ENCODE assay signal across 20 cellular contexts in the genomic region with DNA sequence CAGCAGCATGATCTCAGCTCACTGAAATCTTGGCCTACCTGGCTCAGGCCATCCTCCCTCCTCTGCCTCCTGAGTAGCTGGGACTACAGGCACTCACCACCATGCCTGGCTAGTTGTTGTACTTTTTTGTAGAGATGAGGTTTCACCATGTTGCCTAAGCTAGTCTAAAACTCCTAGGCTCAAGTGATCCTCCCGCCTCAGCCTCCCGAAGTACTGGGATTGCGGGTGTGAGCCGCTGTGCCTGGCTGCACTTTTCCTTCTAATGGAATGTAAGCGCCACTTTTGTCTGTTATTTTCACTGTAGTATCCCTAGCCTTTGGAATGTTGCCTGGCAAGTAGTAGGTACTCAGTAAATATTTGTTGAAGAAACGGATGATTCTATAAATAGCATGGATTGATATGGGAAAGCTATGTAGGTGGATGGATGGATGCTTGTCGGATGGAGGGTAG. TPM values are rescaled to one million over a fixed set of nuclear protein-coding genes. Genes with fewer than 3 reads are reported as not detected.
DNase-seq lines count a peak whose midpoint lies in the region; ATAC-seq, FAIRE-seq and TF ChIP-seq lines count a peak whose summit lies in the region.
"Had no signal": no experiment of that assay in that cellular context is flagged by ENCODE, and none has a peak within 500 bp of the region (broad histone marks: within the 10 kb centered on the region; RNA-seq: fewer than 3 reads in every experiment).

No MANE protein-coding gene starts in this region.

- H3K4me3 ChIP-seq in Caco-2 (ENCODE audit: low read depth, low read length): no peak overlapping the region
- no peak overlapping the region for H3K4me3 ChIP-seq in LNCaP clone FGC (ENCODE audit: low read depth, low read length)
- H3K4me3 ChIP-seq in bronchial epithelial cell (ENCODE audit: low read depth, low read length): no peak overlapping the region
- H3K4me3 ChIP-seq in lung: no peak overlapping the region
- H3K4me3 ChIP-seq: gastroesophageal sphincter, ovary, vagina had no signal

- peak overlapping the region in 1 of 2 donors; percentile 76 for H3K27ac ChIP-seq in lung (ENCODE audit: low read depth in 1 of 2, low read length in 1 of 2)
- H3K27ac ChIP-seq: gastroesophageal sphincter, ovary, vagina had no signal

- WGBS in lung, 2 donors: 55 to 80% methylated on average over 7 of the region's 7 CpGs

- CTCF ChIA-PET in Caco-2 (lab: Charles Lee): interaction anchor here (1.1 to 2.2 kb wide), 4 partner anchors 10 to 62 kb away, joined by 3 to 16 read pairs (median 5); no protein-coding TSS in a partner anchor

- H3K36me3 ChIP-seq in Caco-2 (ENCODE audit: control insufficient read depth, insufficient read depth, low read length) (no peaks in the 10 kb centered on the region), bronchial epithelial cell (ENCODE audit: control insufficient read depth, insufficient read depth, low read length) (no peaks in the 10 kb centered on the region), lung (ENCODE audit: control insufficient read depth in 2 of 2, insufficient read depth in 2 of 2, low read length in 2 of 2) (no peaks in the 10 kb centered on the region)
- H3K36me3 ChIP-seq: gastroesophageal sphincter, ovary, vagina had no signal

- POLR2A ChIA-PET in Caco-2 (lab: Charles Lee): interaction anchor here (0.6 to 4.0 kb wide), 4 partner anchors 11 to 38 kb away, joined by 4 to 75 read pairs (median 7); a partner anchor contains a TSS

- H3K36me3 Mint-ChIP-seq in Caco-2 (ENCODE audit: insufficient read depth, unreplicated experiment) (peaks cover 35% of the 10 kb centered on the region), osteocyte (ENCODE audit: unreplicated experiment) (no peaks in the 10 kb centered on the region)
- H3K36me3 Mint-ChIP-seq in activated T-cell treated with anti-CD3 and anti-CD28 coated beads, Interleukin-2, amount 50 U/mL, for 4 hours (ENCODE audit: insufficient read depth): no peaks in the 10 kb centered on the region

- H3K9me3 Mint-ChIP-seq in Caco-2 (ENCODE audit: unreplicated experiment): no peaks in the 10 kb centered on the region
- no peaks in the 10 kb centered on the region for H3K9me3 Mint-ChIP-seq in osteocyte (ENCODE audit: unreplicated experiment)
- no peaks in the 10 kb centered on the region for H3K9me3 Mint-ChIP-seq in activated T-cell treated with anti-CD3 and anti-CD28 coated beads, Interleukin-2, amount 50 U/mL, for 4 hours
- H3K9me3 Mint-ChIP-seq: central memory CD8-positive, alpha-beta T cell; immature natural killer cell; T-helper 1 cell treated with Interleukin-12 subunit alpha and Interleukin-12 subunit beta and Interleukin-4 antibody, amounts not matched to agents 30 μg/mL and 1 μg/mL, for 36 hours had no signal

- H3K27ac Mint-ChIP-seq in Caco-2 (ENCODE audit: unreplicated experiment) (peak overlapping the region; percentile 99), osteocyte (ENCODE audit: unreplicated experiment) (no peak overlapping the region)
- H3K27ac Mint-ChIP-seq: B cell had no signal

- no TSS peak for BruUV-seq in Caco-2 (replicated peaks; lab: Mats Ljungman, UMichigan)

- H3K4me1 Mint-ChIP-seq in Caco-2 (ENCODE audit: low read depth, unreplicated experiment): peaks cover 73% of the 10 kb centered on the region
- peaks cover 19% of the 10 kb centered on the region for H3K4me1 Mint-ChIP-seq in osteocyte (ENCODE audit: unreplicated experiment)
- H3K4me1 Mint-ChIP-seq in activated T-cell treated with anti-CD3 and anti-CD28 coated beads, Interleukin-2, amount 50 U/mL, for 4 hours (ENCODE audit: low read depth): peaks cover 27% of the 10 kb centered on the region
- H3K4me1 Mint-ChIP-seq: B cell; central memory CD8-positive, alpha-beta T cell had no signal

- no peak for ATAC-seq in lung (ENCODE audit: insufficient read depth, low FRiP score)
- ATAC-seq in activated T-cell treated with anti-CD3 and anti-CD28 coated beads, Interleukin-2, amount 50 U/mL, for 4 hours: no peak
- ATAC-seq: gastroesophageal sphincter had no signal

- FAIRE-seq in bronchial epithelial cell (lab: Jason Lieb, UNC): no peak
- FAIRE-seq: endometrium had no signal

- H3K9me3 ChIP-seq in Caco-2: no peaks in the 10 kb centered on the region
- no peaks in the 10 kb centered on the region for H3K9me3 ChIP-seq in lung (ENCODE audit: control insufficient read depth in 2 of 2, insufficient read depth in 1 of 2, low read length in 1 of 2)
- H3K9me3 ChIP-seq: gastroesophageal sphincter, ovary, vagina had no signal

- no peak for TF ChIP-seq CTCF in Caco-2 (IDR thresholded peaks at IDR 0.05; ENCODE audit: insufficient read depth in 1 of 2, low read depth in 1 of 2, low read length in 1 of 2, severe bottlenecking in 1 of 2, unreplicated experiment in 1 of 2)
- no peak for TF ChIP-seq CTCF in LNCaP clone FGC (IDR thresholded peaks at IDR 0.05; ENCODE audit: control insufficient read depth, extremely low read depth, insufficient read depth)
- TF ChIP-seq CTCF in bronchial epithelial cell (IDR thresholded peaks at IDR 0.05; ENCODE audit: insufficient read depth, low read length, severe bottlenecking): no peak
- no peak for TF ChIP-seq CTCF in lung (IDR thresholded peaks at IDR 0.05; ENCODE audit: control extremely low read depth, extremely low read depth)
- TF ChIP-seq CTCF in osteocyte (IDR thresholded peaks at IDR 0.05): no peak

- H3K27me3 ChIP-seq in Caco-2 (replicated peaks; ENCODE audit: control insufficient read depth, insufficient read depth, low read length) (no peaks in the 10 kb centered on the region), bronchial epithelial cell (ENCODE audit: control insufficient read depth, insufficient read depth, low read length) (no peaks in the 10 kb centered on the region), lung (ENCODE audit: control insufficient read depth, insufficient read depth) (no peaks in the 10 kb centered on the region)
- H3K27me3 ChIP-seq: ovary, vagina had no signal

- H3K4me3 Mint-ChIP-seq in Caco-2 (ENCODE audit: unreplicated experiment) (peak overlapping the region; percentile 59), osteocyte (ENCODE audit: unreplicated experiment) (no peak overlapping the region)
- H3K4me3 Mint-ChIP-seq in activated T-cell treated with anti-CD3 and anti-CD28 coated beads, Interleukin-2, amount 50 U/mL, for 4 hours: no peak overlapping the region
- H3K4me3 Mint-ChIP-seq: B cell; central memory CD8-positive, alpha-beta T cell; immature natural killer cell; T-helper 1 cell treated with Interleukin-12 subunit alpha and Interleukin-12 subunit beta and Interleukin-4 antibody, amounts not matched to agents 30 μg/mL and 1 μg/mL, for 36 hours had no signal

- DNase-seq in Caco-2 (peak; percentile 85), LNCaP clone FGC (ENCODE audit: low read depth) (peak; percentile 79), bronchial epithelial cell (ENCODE audit: low read depth) (peak; percentile 71), lung (ENCODE audit: low spot score) (peak; percentile 50), osteocyte (ENCODE audit: extremely low spot score, unreplicated experiment) (no peak), NCI-H82 (lab: John Stamatoyannopoulos, UW) (no peak)
- DNase-seq in stimulated activated CD4-positive, alpha-beta T cell treated with anti-CD3 and anti-CD28 coated beads, Interleukin-4, amount 100 ng/mL, for 1 hour: no peak
- no peak for DNase-seq in activated T-cell treated with anti-CD3 and anti-CD28 coated beads, Interleukin-2, amount 50 U/mL, for 4 hours
- DNase-seq: activated CD4-positive, alpha-beta T cell treated with anti-CD3 and anti-CD28 coated beads for 1 hour; DMS79; immature natural killer cell; NCI-H1105; ovary; stimulated activated naive CD4-positive, alpha-beta T cell treated with Interleukin-2 at 50 U/mL for 16 hours had no signal

- H3K4me1 ChIP-seq in Caco-2: peaks cover 84% of the 10 kb centered on the region
- H3K4me1 ChIP-seq in lung (ENCODE audit: control insufficient read depth in 2 of 2, insufficient read depth in 2 of 2, low read length in 2 of 2): peaks cover 0 to 27% of the 10 kb centered on the region in 2 donors

- H3K27me3 Mint-ChIP-seq in Caco-2 (ENCODE audit: insufficient read depth, unreplicated experiment) (no peaks in the 10 kb centered on the region), osteocyte (ENCODE audit: unreplicated experiment) (no peaks in the 10 kb centered on the region)
- H3K27me3 Mint-ChIP-seq in activated T-cell treated with anti-CD3 and anti-CD28 coated beads, Interleukin-2, amount 50 U/mL, for 4 hours (ENCODE audit: low read depth): peaks cover 2% of the 10 kb centered on the region

- intact Hi-C loops in Caco-2 (cut with micrococcal nuclease; ENCODE audit: unreplicated experiment): loop anchor here (1.0 to 2.0 kb wide), 3 partner anchors 10 to 32 kb away; a partner anchor contains a TSS

RNA-seq across cellular contexts. Expression of a gene that starts 10.4 kb away (rescaled TPM):
- total RNA-seq in Caco-2 (2022): 113 and 132 TPM in 2 replicates
- total RNA-seq in bronchial epithelial cell: 432 and 548 TPM in 2 replicates
- 10 to 100 TPM in 1 of 2 donors, 1 to 10 TPM in 1; 7.6 to 39.4 TPM for total RNA-seq in lung
- polyA plus RNA-seq in lung: 10 to 100 TPM; 29.9 to 36.5 TPM
- 49.1 and 62.6 TPM in 2 replicates for total RNA-seq in osteocyte
- total RNA-seq in activated T-cell treated with anti-CD3 and anti-CD28 coated beads, Interleukin-2, amount 50 U/mL, for 4 hours: 10 to 100 TPM; 34.6 to 45.2 (median 37.0) TPM

RNA-seq across cellular contexts. Expression of a gene that starts 23.3 kb away (rescaled TPM):
- total RNA-seq in Caco-2 (2022): 24.6 and 27.5 TPM in 2 replicates
- total RNA-seq in bronchial epithelial cell: 2.1 and 4.4 TPM in 2 replicates
- 10 to 100 TPM; 15.3 to 43.7 TPM for total RNA-seq in lung
- polyA plus RNA-seq in lung: 10 to 100 TPM; 22.5 to 34.7 TPM
- 47.3 and 57.7 TPM in 2 replicates for total RNA-seq in osteocyte
- total RNA-seq in activated T-cell treated with anti-CD3 and anti-CD28 coated beads, Interleukin-2, amount 50 U/mL, for 4 hours: 1 to 10 TPM; 2.7 to 3.2 (median 2.8) TPM

RNA-seq across cellular contexts. Expression of a gene that starts 37.9 kb away (rescaled TPM):
- total RNA-seq in Caco-2 (2022) (103 and 111 TPM in 2 replicates), bronchial epithelial cell (178 and 202 TPM in 2 replicates), lung (100 to 1,000 TPM in 1 of 2 donors, 10 to 100 TPM in 1; 58.3 to 102 TPM), osteocyte (103 and 119 TPM in 2 replicates)
- polyA plus RNA-seq in lung: 100 to 1,000 TPM in 1 of 2 donors, 10 to 100 TPM in 1; 95.9 to 108 TPM
- 100 to 1,000 TPM in 2 of 3 donors, 10 to 100 TPM in 1; 87.1 to 104 (median 103) TPM for total RNA-seq in activated T-cell treated with anti-CD3 and anti-CD28 coated beads, Interleukin-2, amount 50 U/mL, for 4 hours

RNA-seq across cellular contexts. Expression of a gene that starts 44.8 kb away (rescaled TPM):
- total RNA-seq in Caco-2 (2022) (13.9 and 14.7 TPM in 2 replicates), bronchial epithelial cell (0.90 and 3.4 TPM in 2 replicates), lung (10 to 100 TPM in 1 of 2 donors, 1 to 10 TPM in 1; 6.8 to 15.9 TPM), osteocyte (30.8 and 31.7 TPM in 2 replicates)
- polyA plus RNA-seq in lung: 1 to 10 TPM; 2.7 to 4.1 TPM
- 1 to 10 TPM; 3.9 to 8.5 (median 6.4) TPM for total RNA-seq in activated T-cell treated with anti-CD3 and anti-CD28 coated beads, Interleukin-2, amount 50 U/mL, for 4 hours

Comparison
In these comparisons a context has a peak if more than half of its experiments do, and no peak if none do; other contexts are left out.
1. DNase-seq: peak in Caco-2 (2 of 2), LNCaP clone FGC (single experiment), bronchial epithelial cell (single experiment) and lung (single experiment); none in stimulated activated CD4-positive, alpha-beta T cell treated with anti-CD3 and anti-CD28 coated beads, Interleukin-4, amount 100 ng/mL, for 1 hour (single experiment), osteocyte (single experiment), NCI-H82 (single experiment) and activated T-cell treated with anti-CD3 and anti-CD28 coated beads, Interleukin-2, amount 50 U/mL, for 4 hours (single experiment).